2 cellular contexts compared by ENCODE assay signal in genomic region chr22:49586244-49586748, GRCh38.
TF ChIP-seq lines count a peak whose summit lies in the region.

No MANE protein-coding gene starts in this region.

TF ChIP-seq in GM23338, 12 proteins besides CTCF, POLR2A, EP300 and RAD21 (continued from another document):
- no peak for TF ChIP-seq ETS1 (IDR thresholded peaks at IDR 0.05)
- peak; percentile 48; the same call in 1 of the 2 replicates for TF ChIP-seq CREB1 (CRISPR knock-in tag; IDR thresholded peaks at IDR 0.05; ENCODE audit: low read depth)
TF ChIP-seq in GM23338: peak in this region for 1.

TF ChIP-seq in K562, 482 proteins besides CTCF, POLR2A, EP300 and RAD21 (continued from another document):
- TF ChIP-seq PRDM10 (IDR thresholded peaks at IDR 0.05; ENCODE audit: partially characterized antibody) (no peak), NFIC (IDR thresholded peaks at IDR 0.05) (no peak), ATF3 (IDR thresholded peaks at IDR 0.05) (peak; percentile 48; the same call in 1 of the 2 replicates), ATF3 (CRISPR knock-in tag; conservative IDR thresholded peaks at IDR 0.05) (no peak), NCOA1 (IDR thresholded peaks at IDR 0.05; ENCODE audit: low read depth) (peak; percentile 75)
TF ChIP-seq in K562: peak in this region for 6.
